ENCODE assay signal across 8 cellular contexts in genomic region chr11:77993902-77994301, GRCh38. TPM values are rescaled to one million over a fixed set of nuclear protein-coding genes. Genes with fewer than 3 reads are reported as not detected.
DNase-seq lines count a peak whose midpoint lies in the region; ATAC-seq and TF ChIP-seq lines count a peak whose summit lies in the region.

No MANE protein-coding gene starts in this region.

- no peak for ATAC-seq in CD8-positive, alpha-beta T cell
- ATAC-seq in HG02678 (IDR thresholded peaks at IDR 0.05; ENCODE audit: unreplicated experiment) (no peak), GM18498 (IDR thresholded peaks at IDR 0.05; ENCODE audit: unreplicated experiment) (no peak), HG03175 (IDR thresholded peaks at IDR 0.05; ENCODE audit: unreplicated experiment) (no peak)

- H3K9me3 Mint-ChIP-seq in CD8-positive, alpha-beta T cell, result no peaks in the 10 kb centered on the region

- peak overlapping the region; percentile 79 for H3K4me3 ChIP-seq in CD8-positive, alpha-beta T cell (ENCODE audit: low read depth, low read length)
- peak overlapping the region; percentile 71 for H3K4me3 ChIP-seq in effector memory CD4-positive, alpha-beta T cell (ENCODE audit: insufficient read depth, low read depth, low read length, poor library complexity, severe bottlenecking)
- H3K4me3 ChIP-seq in neuron (ENCODE audit: low read length), result peak overlapping the region; percentile 96

- peaks cover 17% of the 10 kb centered on the region for H3K36me3 Mint-ChIP-seq in CD8-positive, alpha-beta T cell

- POLR2A ChIA-PET in CD8-positive, alpha-beta T cell (lab: Charles Lee), result interaction anchor here (0.6 to 2.5 kb wide), 9 partner anchors 9 to 970 kb away, joined by 3 to 23 read pairs (median 7); partner anchors contain the start of genes AAMDC, ALG8, KCTD21 and NARS2

- no peaks in the 10 kb centered on the region for H3K9me3 ChIP-seq in CD8-positive, alpha-beta T cell (ENCODE audit: low read length)
- H3K9me3 ChIP-seq in effector memory CD4-positive, alpha-beta T cell (ENCODE audit: control insufficient read depth, low read length), result no peaks in the 10 kb centered on the region
- H3K9me3 ChIP-seq in neuron (ENCODE audit: low read length), result no peaks in the 10 kb centered on the region

- no peaks in the 10 kb centered on the region for H3K36me3 ChIP-seq in CD8-positive, alpha-beta T cell (ENCODE audit: insufficient read depth, low read length)
- peaks cover 7% of the 10 kb centered on the region for H3K36me3 ChIP-seq in effector memory CD4-positive, alpha-beta T cell (ENCODE audit: control insufficient read depth, insufficient read depth, low read length)
- peaks cover 15% of the 10 kb centered on the region for H3K36me3 ChIP-seq in neuron (ENCODE audit: insufficient read depth, low read length)

- DNase-seq in CD8-positive, alpha-beta T cell, result no peak
- DNase-seq in NCI-H146 treated with DMSO at 0.1 percent for 48 hours (lab: John Stamatoyannopoulos, UW; ENCODE audit: unreplicated experiment), result peak; percentile 14
- DNase-seq in effector memory CD4-positive, alpha-beta T cell, result no peak
- no peak for DNase-seq in activated CD4-positive, alpha-beta T cell treated with anti-CD3 and anti-CD28 coated beads for 1 hour

- H3K27ac Mint-ChIP-seq in CD8-positive, alpha-beta T cell, result peak overlapping the region; percentile 99

- H3K27me3 Mint-ChIP-seq in CD8-positive, alpha-beta T cell (ENCODE audit: low read depth), result no peaks in the 10 kb centered on the region

- peak overlapping the region; percentile 96 for H3K4me3 Mint-ChIP-seq in CD8-positive, alpha-beta T cell

- peaks cover 22% of the 10 kb centered on the region for H3K4me1 ChIP-seq in CD8-positive, alpha-beta T cell (ENCODE audit: insufficient read depth, low read length)
- H3K4me1 ChIP-seq in effector memory CD4-positive, alpha-beta T cell (ENCODE audit: control insufficient read depth, insufficient read depth, low read length, poor library complexity, severe bottlenecking), result peaks cover 11% of the 10 kb centered on the region
- H3K4me1 ChIP-seq in neuron (ENCODE audit: insufficient read depth, low read length), result peaks cover 11% of the 10 kb centered on the region

- no peak for TF ChIP-seq CTCF in CD8-positive, alpha-beta T cell (IDR thresholded peaks at IDR 0.05)

- CTCF ChIA-PET in CD8-positive, alpha-beta T cell (lab: Charles Lee), result no interaction called here

- peak overlapping the region; percentile 81 for H2AFZ ChIP-seq in neuron (ENCODE audit: low read depth, low read length)

- H3K27me3 ChIP-seq in CD8-positive, alpha-beta T cell (ENCODE audit: insufficient read depth, low read length), result no peaks in the 10 kb centered on the region
- H3K27me3 ChIP-seq in effector memory CD4-positive, alpha-beta T cell (replicated peaks; ENCODE audit: control insufficient read depth, insufficient read depth, low read length, poor library complexity, severe bottlenecking), result no peaks in the 10 kb centered on the region
- H3K27me3 ChIP-seq in neuron (ENCODE audit: insufficient read depth, low read length), result no peaks in the 10 kb centered on the region

- H3K4me1 Mint-ChIP-seq in CD8-positive, alpha-beta T cell (ENCODE audit: low read depth), result peaks cover 30% of the 10 kb centered on the region

- H3K27ac ChIP-seq in CD8-positive, alpha-beta T cell (ENCODE audit: low read depth, low read length), result peak overlapping the region; percentile 75
- peak overlapping the region; percentile 79 for H3K27ac ChIP-seq in effector memory CD4-positive, alpha-beta T cell (ENCODE audit: insufficient read depth, low read length, poor library complexity, severe bottlenecking)

- intact Hi-C loops in CD8-positive, alpha-beta T cell (cut with DNase I, micrococcal nuclease), result loop anchor here (1.0 to 10.0 kb wide), 19 partner anchors 53 to 1612 kb away; partner anchors contain the start of genes ALG8 (in 2 of the 2), EMSY (in 2 of the 2), GAB2 (in 2 of the 2) and KCTD21 (in 2 of the 2)

RNA-seq across cellular contexts. Expression of gene INTS4, which starts 0.6 kb away (rescaled TPM):
- 10 to 100 TPM; 39.4 to 49.0 TPM for total RNA-seq in CD8-positive, alpha-beta T cell

RNA-seq across cellular contexts. Expression of gene KCTD14, which starts 29.2 kb away (rescaled TPM):
- under 1 TPM in 1 of 2 experiments, not detected in 1; 0.19 TPM for total RNA-seq in CD8-positive, alpha-beta T cell
